ENCODE assay signal across 37 cellular contexts in genomic region chr5:145774442-145774841, GRCh38.
"Had no signal": no experiment of that assay in that cellular context is flagged by ENCODE, and none has a peak within 500 bp of the region (broad histone marks: within the 10 kb centered on the region; RNA-seq: fewer than 3 reads in every experiment).

No MANE protein-coding gene starts in this region.

- H2AFZ ChIP-seq: hepatocyte had no signal

- DNase-seq: activated CD4-positive, alpha-beta memory T cell treated with anti-CD3 and anti-CD28 coated beads for 36 hours; activated CD4-positive, alpha-beta T cell treated with anti-CD3 and anti-CD28 coated beads, Interleukin-2, amount 10 ng/mL, durations not matched to agents 24 days and 14 days; activated CD4-positive, CD25-positive, alpha-beta regulatory T cell treated with anti-CD3 and anti-CD28 coated beads, Interleukin-2, amount 50 U/mL, for 72 hours; activated gamma-delta T cell treated with Interleukin-2 at 50 U/mL for 16 hours; activated naive CD4-positive, alpha-beta T cell treated with anti-CD3 and anti-CD28 coated beads, Interleukin-2, amount 50 U/mL, for 16 hours; activated T-cell treated with anti-CD3 and anti-CD28 coated beads, Interleukin-2, amount 50 U/mL, for 4 hours; body of pancreas; cerebellar nuclear complex; dorsolateral prefrontal cortex; effector memory CD4-positive, alpha-beta T cell; erythroblast; gastrocnemius medialis; immature natural killer cell; kidney; lower lobe of right lung; mucosa of descending colon; nucleus accumbens; pancreas; sigmoid colon; small intestine; stimulated activated CD4-positive, alpha-beta T cell treated with anti-CD3 and anti-CD28 coated beads, Interleukin-4, amount 100 ng/mL, for 24 hours; stomach; SW 1271; T-helper 9 cell; tibial artery; upper lobe of right lung; WERI-Rb-1 had no signal

- FAIRE-seq: kidney, pancreas, small intestine, TTC549 had no signal

- H3K4me2 ChIP-seq: hepatocyte had no signal

- H3K27me3 ChIP-seq: body of pancreas, cardiac muscle cell, dorsolateral prefrontal cortex, gastrocnemius medialis, hepatocyte, pancreas, sigmoid colon, stomach, suprapubic skin, tibial artery, upper lobe of right lung had no signal

- H3K36me3 ChIP-seq: cardiac muscle cell, gastrocnemius medialis, lower lobe of right lung, pancreas, prostate gland, sigmoid colon, suprapubic skin, upper lobe of right lung, WERI-Rb-1 had no signal

- H3K27ac ChIP-seq: body of pancreas, cardiac muscle cell, dorsolateral prefrontal cortex, gastrocnemius medialis, lower lobe of right lung, pancreas, prostate gland, sigmoid colon, stomach, suprapubic skin, upper lobe of right lung, WERI-Rb-1 had no signal

- H3K27me3 Mint-ChIP-seq: activated CD4-positive, alpha-beta memory T cell treated with anti-CD3 and anti-CD28 coated beads for 36 hours; activated CD4-positive, alpha-beta T cell treated with anti-CD3 and anti-CD28 coated beads, Interleukin-2, amount 10 ng/mL, durations not matched to agents 24 days and 14 days; activated T-helper 17 cell treated with anti-CD3 and anti-CD28 coated beads, Interleukin-2, amount 50 U/mL, for 72 hours had no signal

- H3K4me1 ChIP-seq: body of pancreas, gastrocnemius medialis, lower lobe of right lung, pancreas, prostate gland, sigmoid colon, stomach, suprapubic skin had no signal

- H3K36me3 Mint-ChIP-seq: activated CD4-positive, alpha-beta memory T cell treated with anti-CD3 and anti-CD28 coated beads for 36 hours; immature natural killer cell; stimulated activated effector memory CD8-positive, alpha-beta T cell treated with anti-CD3 and anti-CD28 coated beads, Interleukin-12 subunit alpha, Interleukin-12 subunit beta, amount 100 ng/mL, for 72 hours had no signal

- H3K4me3 ChIP-seq: body of pancreas, cardiac muscle cell, coronary artery, dorsolateral prefrontal cortex, gastrocnemius medialis, hepatocyte, lower lobe of right lung, mucosa of descending colon, pancreas, prostate gland, sigmoid colon, stomach, suprapubic skin, tibial artery, upper lobe of right lung had no signal

- H3K27ac Mint-ChIP-seq: activated CD4-positive, alpha-beta memory T cell treated with anti-CD3 and anti-CD28 coated beads for 36 hours; activated CD4-positive, alpha-beta T cell treated with anti-CD3 and anti-CD28 coated beads, Interleukin-2, amount 10 ng/mL, durations not matched to agents 24 days and 14 days; activated T-helper 17 cell treated with anti-CD3 and anti-CD28 coated beads, Interleukin-2, amount 50 U/mL, for 72 hours; immature natural killer cell; stimulated activated effector memory CD8-positive, alpha-beta T cell treated with anti-CD3 and anti-CD28 coated beads, Interleukin-12 subunit alpha, Interleukin-12 subunit beta, amount 100 ng/mL, for 72 hours; T-helper 1 cell treated with Interleukin-12 subunit alpha and Interleukin-12 subunit beta and Interleukin-4 antibody, amounts not matched to agents 30 μg/mL and 1 μg/mL, for 36 hours had no signal

- H3K79me2 ChIP-seq: hepatocyte had no signal

- H3K4me3 Mint-ChIP-seq: activated CD4-positive, alpha-beta memory T cell treated with anti-CD3 and anti-CD28 coated beads for 36 hours; activated CD4-positive, alpha-beta T cell treated with anti-CD3 and anti-CD28 coated beads, Interleukin-2, amount 10 ng/mL, durations not matched to agents 24 days and 14 days; activated T-cell treated with anti-CD3 and anti-CD28 coated beads, Interleukin-2, amount 50 U/mL, for 4 hours; activated T-helper 17 cell treated with anti-CD3 and anti-CD28 coated beads, Interleukin-2, amount 50 U/mL, for 72 hours; immature natural killer cell; nephron; stimulated activated effector memory CD8-positive, alpha-beta T cell treated with anti-CD3 and anti-CD28 coated beads, Interleukin-12 subunit alpha, Interleukin-12 subunit beta, amount 100 ng/mL, for 72 hours; T-helper 1 cell treated with Interleukin-12 subunit alpha and Interleukin-12 subunit beta and Interleukin-4 antibody, amounts not matched to agents 30 μg/mL and 1 μg/mL, for 36 hours had no signal

- H3K4me1 Mint-ChIP-seq: activated CD4-positive, alpha-beta T cell treated with anti-CD3 and anti-CD28 coated beads, Interleukin-2, amount 10 ng/mL, durations not matched to agents 24 days and 14 days; activated T-helper 17 cell treated with anti-CD3 and anti-CD28 coated beads, Interleukin-2, amount 50 U/mL, for 72 hours; immature natural killer cell; stimulated activated effector memory CD8-positive, alpha-beta T cell treated with anti-CD3 and anti-CD28 coated beads, Interleukin-12 subunit alpha, Interleukin-12 subunit beta, amount 100 ng/mL, for 72 hours had no signal

- ATAC-seq: activated T-cell treated with anti-CD3 and anti-CD28 coated beads, Interleukin-2, amount 50 U/mL, for 4 hours; activated T-helper 17 cell treated with anti-CD3 and anti-CD28 coated beads, Interleukin-2, amount 50 U/mL, for 72 hours; body of pancreas; gastrocnemius medialis; lower lobe of right lung; mucosa of descending colon; pancreas; stimulated activated effector memory CD8-positive, alpha-beta T cell treated with anti-CD3 and anti-CD28 coated beads, Interleukin-12 subunit alpha, Interleukin-12 subunit beta, amount 100 ng/mL, for 72 hours; upper lobe of right lung had no signal

- H3K9me3 ChIP-seq: body of pancreas, gastrocnemius medialis, lower lobe of right lung, mucosa of descending colon, pancreas, prostate gland, sigmoid colon, stomach, suprapubic skin, tibial artery, upper lobe of right lung had no signal

- H3K9me3 Mint-ChIP-seq: activated CD4-positive, alpha-beta memory T cell treated with anti-CD3 and anti-CD28 coated beads for 36 hours; activated CD4-positive, alpha-beta T cell treated with anti-CD3 and anti-CD28 coated beads, Interleukin-2, amount 10 ng/mL, durations not matched to agents 24 days and 14 days; activated T-helper 17 cell treated with anti-CD3 and anti-CD28 coated beads, Interleukin-2, amount 50 U/mL, for 72 hours; immature natural killer cell; nephron; stimulated activated effector memory CD8-positive, alpha-beta T cell treated with anti-CD3 and anti-CD28 coated beads, Interleukin-12 subunit alpha, Interleukin-12 subunit beta, amount 100 ng/mL, for 72 hours; T-helper 1 cell treated with Interleukin-12 subunit alpha and Interleukin-12 subunit beta and Interleukin-4 antibody, amounts not matched to agents 30 μg/mL and 1 μg/mL, for 36 hours had no signal
